Comparison of ENCODE assay signal across 13 cellular contexts in the genomic region with DNA sequence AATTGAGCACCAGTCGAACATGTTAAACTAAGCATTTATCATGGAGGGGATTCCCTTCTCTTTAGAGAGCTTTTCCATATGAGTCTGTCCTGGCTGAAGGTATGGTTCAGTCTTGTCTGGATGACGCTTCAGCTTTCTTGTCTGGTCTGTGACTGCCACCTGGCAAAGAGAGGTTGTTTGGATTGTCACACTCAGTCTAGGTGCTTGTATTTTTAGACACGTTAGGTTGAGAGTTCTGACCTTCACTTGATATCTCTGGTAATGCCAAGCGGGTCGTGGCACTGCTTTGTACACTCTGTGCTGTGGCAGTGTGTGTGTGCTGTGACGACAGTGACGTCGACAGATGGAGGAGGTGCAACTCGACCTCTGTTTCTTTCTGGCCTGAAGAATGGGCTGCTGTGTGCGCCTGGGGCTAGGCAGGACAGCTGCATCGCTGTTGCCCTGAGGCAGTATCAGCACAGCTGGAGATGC. TPM values are rescaled to one million over a fixed set of nuclear protein-coding genes. Genes with fewer than 3 reads are reported as not detected.
DNase-seq lines count a peak whose midpoint lies in the region; ATAC-seq, FAIRE-seq and TF ChIP-seq lines count a peak whose summit lies in the region.
"Had no signal": no experiment of that assay in that cellular context is flagged by ENCODE, and none has a peak within 500 bp of the region (broad histone marks: within the 10 kb centered on the region; RNA-seq: fewer than 3 reads in every experiment).

No MANE protein-coding gene starts in this region.

- no peaks in the 10 kb centered on the region for H3K9me3 Mint-ChIP-seq in neural progenitor cell
- H3K9me3 Mint-ChIP-seq: activated naive CD4-positive, alpha-beta T cell treated with anti-CD3 and anti-CD28 coated beads for 36 hours; CD8-positive, alpha-beta memory T cell had no signal

- H3K4me1 Mint-ChIP-seq in neural progenitor cell: peaks cover 8% of the 10 kb centered on the region

- H3K36me3 ChIP-seq in BLaER1 (peaks cover 45% of the 10 kb centered on the region), neural progenitor cell (no peaks in the 10 kb centered on the region)

- H3K36me3 Mint-ChIP-seq in neural progenitor cell: peaks cover 11% of the 10 kb centered on the region

- no peak for TF ChIP-seq CTCF in neural progenitor cell (IDR thresholded peaks at IDR 0.05)

- H3F3A ChIP-seq in neural progenitor cell (ENCODE audit: low read depth): peaks cover 13% of the 10 kb centered on the region

- H3K27me3 ChIP-seq in BLaER1: no peaks in the 10 kb centered on the region
- H3K27me3 ChIP-seq in neural progenitor cell: no peaks in the 10 kb centered on the region

- H3K4me2 ChIP-seq in BLaER1 (no peak overlapping the region), neural progenitor cell (no peak overlapping the region)

- no peak for ATAC-seq in GM21390 (IDR thresholded peaks at IDR 0.05; ENCODE audit: unreplicated experiment)

- no peaks in the 10 kb centered on the region for H3K27me3 Mint-ChIP-seq in neural progenitor cell (ENCODE audit: insufficient read depth, low read depth)
- H3K27me3 Mint-ChIP-seq: CD8-positive, alpha-beta memory T cell had no signal

- peaks cover 96% of the 10 kb centered on the region for H3K79me2 ChIP-seq in neural progenitor cell (ENCODE audit: low read depth)

- FAIRE-seq in frontal cortex (lab: Jason Lieb, UNC): no peak

- intact Hi-C loops in posterior vena cava (cut with DNase I): loop anchor here in 1 of 2 donors (5.0 kb wide), 1 partner anchor 729 kb away; no protein-coding TSS in a partner anchor

- peak overlapping the region; percentile 18; the same call in 1 of the 2 replicates for H3K9ac ChIP-seq in BLaER1
- H3K9ac ChIP-seq in neural progenitor cell: no peak overlapping the region

- H2AFZ ChIP-seq in neural progenitor cell (replicated peaks): no peak overlapping the region

- H3K9me3 ChIP-seq in BLaER1 (no peaks in the 10 kb centered on the region), neural progenitor cell (ENCODE audit: low read depth) (no peaks in the 10 kb centered on the region)

- DNase-seq in NCI-H510A (lab: John Stamatoyannopoulos, UW) (peak; percentile 75), frontal cortex (ENCODE audit: low spot score in 2 of 2) (peak; percentile 31 to 55), neural progenitor cell (ENCODE audit: low spot score) (peak; percentile 13), DMS153 treated with DMSO at 0.1 percent for 48 hours (lab: John Stamatoyannopoulos, UW; ENCODE audit: unreplicated experiment) (no peak), posterior vena cava (ENCODE audit: low spot score) (no peak), GF-D8 (lab: John Stamatoyannopoulos, UW) (no peak)
- DNase-seq: activated naive CD4-positive, alpha-beta T cell treated with anti-CD3 and anti-CD28 coated beads for 36 hours; CD8-positive, alpha-beta memory T cell; effector CD4-positive, alpha-beta T cell; NCI-H1105 treated with DMSO at 0.1 percent for 48 hours; WERI-Rb-1 had no signal

- H4K20me1 ChIP-seq in BLaER1 (peaks cover 99% of the 10 kb centered on the region), neural progenitor cell (ENCODE audit: low read depth) (peaks cover 5% of the 10 kb centered on the region)

- H3K4me3 ChIP-seq in BLaER1 (no peak overlapping the region), neural progenitor cell (no peak overlapping the region)

- H3K27ac ChIP-seq in BLaER1 (no peak overlapping the region), neural progenitor cell (no peak overlapping the region)
- H3K27ac ChIP-seq: WERI-Rb-1 had no signal

- H3K4me3 Mint-ChIP-seq in neural progenitor cell: no peak overlapping the region
- H3K4me3 Mint-ChIP-seq: activated naive CD4-positive, alpha-beta T cell treated with anti-CD3 and anti-CD28 coated beads for 36 hours; CD8-positive, alpha-beta memory T cell had no signal

- H3K27ac Mint-ChIP-seq in neural progenitor cell: no peak overlapping the region
- H3K27ac Mint-ChIP-seq: activated naive CD4-positive, alpha-beta T cell treated with anti-CD3 and anti-CD28 coated beads for 36 hours had no signal

- peaks cover 44% of the 10 kb centered on the region for H3K4me1 ChIP-seq in BLaER1
- H3K4me1 ChIP-seq in neural progenitor cell: peaks cover 5% of the 10 kb centered on the region

RNA-seq across cellular contexts. Expression of gene NOCT, which starts 12.6 kb away (rescaled TPM):
- total RNA-seq in frontal cortex (33.8 TPM), neural progenitor cell (ENCODE audit: low replicate concordance) (5.7 and 9.9 TPM in 2 replicates), posterior vena cava (1 to 10 TPM; 5.0 to 9.6 TPM)

Comparison
In these comparisons a context has a peak if more than half of its experiments do, and no peak if none do; other contexts are left out.
1. DNase-seq: peak in NCI-H510A (single experiment), frontal cortex (2 of 2) and neural progenitor cell (single experiment); none in DMS153 treated with DMSO at 0.1 percent for 48 hours (single experiment), posterior vena cava (single experiment) and GF-D8 (single experiment).